24 cellular contexts compared by ENCODE assay signal in genomic region chr7:123863461-123863860, GRCh38. TPM values are rescaled to one million over a fixed set of nuclear protein-coding genes. Genes with fewer than 3 reads are reported as not detected.
"Had no signal": no experiment of that assay in that cellular context is flagged by ENCODE, and none has a peak within 500 bp of the region (broad histone marks: within the 10 kb centered on the region; RNA-seq: fewer than 3 reads in every experiment).

No MANE protein-coding gene starts in this region.

- H3K27me3 ChIP-seq: esophagus muscularis mucosa, heart left ventricle, neutrophil, ovary, vagina had no signal

- H3K27ac Mint-ChIP-seq: activated CD4-positive, alpha-beta memory T cell treated with anti-CD3 and anti-CD28 coated beads, Interleukin-2, amount 10 ng/mL, durations not matched to agents 7 days and 5 days; activated CD4-positive, alpha-beta T cell treated with anti-CD3 and anti-CD28 coated beads, Interleukin-2, amount 10 ng/mL, durations not matched to agents 24 days and 14 days; activated naive CD4-positive, alpha-beta T cell treated with anti-CD3 and anti-CD28 coated beads for 36 hours; activated naive CD8-positive, alpha-beta T cell treated with anti-CD3 and anti-CD28 coated beads, Interleukin-2, amount 10 ng/mL, durations not matched to agents 7 days and 5 days; activated T-cell treated with anti-CD3 and anti-CD28 coated beads, Interleukin-2, amount 50 U/mL, for 72 hours; naive thymus-derived CD8-positive, alpha-beta T cell; stimulated activated naive CD8-positive, alpha-beta T cell treated with anti-CD3 and anti-CD28 coated beads, Interleukin-15, Interleukin-2, amounts not matched to agents 100 ng/mL and 50 ng/mL, for 24 hours had no signal

- H3K4me1 Mint-ChIP-seq: activated CD4-positive, alpha-beta memory T cell treated with anti-CD3 and anti-CD28 coated beads, Interleukin-2, amount 10 ng/mL, durations not matched to agents 7 days and 5 days; activated CD4-positive, alpha-beta T cell treated with anti-CD3 and anti-CD28 coated beads, Interleukin-2, amount 10 ng/mL, durations not matched to agents 24 days and 14 days; activated naive CD8-positive, alpha-beta T cell treated with anti-CD3 and anti-CD28 coated beads, Interleukin-2, amount 10 ng/mL, durations not matched to agents 7 days and 5 days; naive thymus-derived CD8-positive, alpha-beta T cell had no signal

- ATAC-seq: activated CD4-positive, CD25-positive, alpha-beta regulatory T cell treated with anti-CD3 and anti-CD28 coated beads, Interleukin-2, amount 50 U/mL, for 24 hours; activated T-cell treated with anti-CD3 and anti-CD28 coated beads, Interleukin-2, amount 50 U/mL, for 72 hours; heart left ventricle; left lobe of liver; lower lobe of right lung; naive thymus-derived CD8-positive, alpha-beta T cell; right cardiac atrium had no signal

- H3K4me3 ChIP-seq: esophagus muscularis mucosa, heart left ventricle, lower lobe of right lung, ovary, vagina had no signal

- H3K36me3 Mint-ChIP-seq: activated naive CD8-positive, alpha-beta T cell treated with anti-CD3 and anti-CD28 coated beads, Interleukin-2, amount 10 ng/mL, durations not matched to agents 7 days and 5 days; naive thymus-derived CD8-positive, alpha-beta T cell had no signal

- H3K27ac ChIP-seq: esophagus muscularis mucosa, heart left ventricle, lower lobe of right lung, neutrophil, ovary, vagina, VCaP had no signal

- H3K9me3 Mint-ChIP-seq: activated CD4-positive, alpha-beta memory T cell treated with anti-CD3 and anti-CD28 coated beads, Interleukin-2, amount 10 ng/mL, durations not matched to agents 7 days and 5 days; activated CD4-positive, alpha-beta T cell treated with anti-CD3 and anti-CD28 coated beads, Interleukin-2, amount 10 ng/mL, durations not matched to agents 24 days and 14 days; activated naive CD4-positive, alpha-beta T cell treated with anti-CD3 and anti-CD28 coated beads for 36 hours; activated naive CD8-positive, alpha-beta T cell treated with anti-CD3 and anti-CD28 coated beads, Interleukin-2, amount 10 ng/mL, durations not matched to agents 7 days and 5 days; naive thymus-derived CD8-positive, alpha-beta T cell; stimulated activated naive CD8-positive, alpha-beta T cell treated with anti-CD3 and anti-CD28 coated beads, Interleukin-15, Interleukin-2, amounts not matched to agents 100 ng/mL and 50 ng/mL, for 24 hours had no signal

- DNase-seq: activated CD4-positive, alpha-beta memory T cell treated with anti-CD3 and anti-CD28 coated beads, Interleukin-2, amount 10 ng/mL, durations not matched to agents 7 days and 5 days; activated CD4-positive, alpha-beta T cell treated with anti-CD3 and anti-CD28 coated beads, Interleukin-2, amount 10 ng/mL, durations not matched to agents 24 days and 14 days; activated effector memory CD4-positive, alpha-beta T cell treated with Interleukin-2 at 50 U/mL for 16 hours; activated naive CD4-positive, alpha-beta T cell treated with anti-CD3 and anti-CD28 coated beads for 36 hours; activated naive CD8-positive, alpha-beta T cell treated with anti-CD3 and anti-CD28 coated beads, Interleukin-2, amount 10 ng/mL, durations not matched to agents 7 days and 5 days; activated T-cell treated with anti-CD3 and anti-CD28 coated beads, Interleukin-2, amount 50 U/mL, for 72 hours; amniotic stem cell; cerebellar nuclear complex; effector CD4-positive, alpha-beta T cell; heart left ventricle; lower lobe of right lung; naive thymus-derived CD8-positive, alpha-beta T cell; ovary; right cardiac atrium; stimulated activated CD4-positive, alpha-beta T cell treated with anti-CD3 and anti-CD28 coated beads, Interleukin-12 subunit alpha, Interleukin-12 subunit beta, amount 100 ng/mL, for 4 hours; stimulated activated CD4-positive, alpha-beta T cell treated with anti-CD3 and anti-CD28 coated beads, Interleukin-4, amount 100 ng/mL, for 4 hours had no signal

- H3K4me1 ChIP-seq: vagina had no signal

- H3K4me3 Mint-ChIP-seq: activated CD4-positive, alpha-beta memory T cell treated with anti-CD3 and anti-CD28 coated beads, Interleukin-2, amount 10 ng/mL, durations not matched to agents 7 days and 5 days; activated CD4-positive, alpha-beta T cell treated with anti-CD3 and anti-CD28 coated beads, Interleukin-2, amount 10 ng/mL, durations not matched to agents 24 days and 14 days; activated naive CD4-positive, alpha-beta T cell treated with anti-CD3 and anti-CD28 coated beads for 36 hours; activated naive CD8-positive, alpha-beta T cell treated with anti-CD3 and anti-CD28 coated beads, Interleukin-2, amount 10 ng/mL, durations not matched to agents 7 days and 5 days; activated T-cell treated with anti-CD3 and anti-CD28 coated beads, Interleukin-2, amount 50 U/mL, for 72 hours; naive thymus-derived CD8-positive, alpha-beta T cell; stimulated activated naive CD8-positive, alpha-beta T cell treated with anti-CD3 and anti-CD28 coated beads, Interleukin-15, Interleukin-2, amounts not matched to agents 100 ng/mL and 50 ng/mL, for 24 hours had no signal

- H3K9me3 ChIP-seq: esophagus muscularis mucosa, heart left ventricle, lower lobe of right lung, neutrophil, ovary, vagina had no signal

- H3K36me3 ChIP-seq: esophagus muscularis mucosa, heart left ventricle, lower lobe of right lung, neutrophil, ovary, vagina had no signal

RNA-seq across cellular contexts. Expression of gene HYAL4, which starts 18.5 kb away (rescaled TPM):
- total RNA-seq: activated CD4-positive, alpha-beta memory T cell treated with anti-CD3 and anti-CD28 coated beads, Interleukin-2, amount 10 ng/mL, durations not matched to agents 7 days and 5 days; activated CD4-positive, alpha-beta T cell treated with anti-CD3 and anti-CD28 coated beads, Interleukin-2, amount 10 ng/mL, durations not matched to agents 24 days and 14 days; activated naive CD4-positive, alpha-beta T cell treated with anti-CD3 and anti-CD28 coated beads for 36 hours; activated naive CD8-positive, alpha-beta T cell treated with anti-CD3 and anti-CD28 coated beads, Interleukin-2, amount 10 ng/mL, durations not matched to agents 7 days and 5 days; esophagus muscularis mucosa; left lobe of liver; lower lobe of right lung; naive thymus-derived CD8-positive, alpha-beta T cell; T-helper 2 cell treated with Interferon-gamma antibody and Interleukin-4, amounts not matched to agents 100 ng/mL and 5 ng/mL, for 36 hours had no signal
- polyA plus RNA-seq: heart left ventricle; naive thymus-derived CD8-positive, alpha-beta T cell; ovary; right cardiac atrium had no signal
